1 cellular context compared by ENCODE assay signal in the genomic region with DNA sequence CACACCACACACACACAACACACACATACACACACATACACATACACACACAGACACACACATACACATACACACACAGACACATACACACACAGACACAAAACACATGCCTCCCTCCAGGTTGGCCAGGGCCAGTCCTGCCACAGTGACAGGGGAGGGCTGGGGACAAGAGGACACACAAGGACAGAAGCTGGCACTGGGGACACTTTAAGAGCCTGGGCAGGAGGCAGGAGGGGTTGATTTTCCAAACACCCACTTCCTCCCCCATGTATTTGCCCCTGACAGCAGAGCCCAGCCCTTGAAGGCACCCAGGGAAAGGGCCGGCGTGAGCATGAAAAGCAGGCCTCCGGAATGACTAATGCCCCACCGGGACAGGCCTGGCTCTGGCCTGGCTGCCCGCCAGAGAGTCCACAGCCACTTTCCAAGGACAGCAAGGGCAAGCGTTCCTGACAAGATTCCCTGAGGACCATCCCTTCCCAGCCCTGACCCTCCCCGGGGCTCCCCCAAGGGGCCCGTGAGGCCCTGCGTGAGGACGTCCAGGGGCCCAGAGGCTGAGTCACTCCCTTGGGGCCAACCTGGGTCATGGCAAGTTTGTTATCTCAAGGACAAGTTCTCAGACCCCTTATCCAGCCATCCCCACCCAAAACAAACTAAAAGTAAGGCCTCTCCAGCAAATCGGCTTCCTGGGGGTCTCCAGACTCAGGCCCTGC.
TF ChIP-seq lines count a peak whose summit lies in the region.

No MANE protein-coding gene starts in this region.

TF ChIP-seq in H1, 55 proteins besides CTCF, POLR2A, EP300 and RAD21 (continued from another document):
- no peak for TF ChIP-seq SAP30 (IDR thresholded peaks at IDR 0.05; ENCODE audit: insufficient read depth, insufficient replicate concordance, low read length)
- TF ChIP-seq CEBPB (IDR thresholded peaks at IDR 0.05; ENCODE audit: low read depth, low read length) = no peak
- TF ChIP-seq SIN3A (conservative IDR thresholded peaks at IDR 0.05 in 1 of 2, IDR thresholded peaks at IDR 0.05 in 1 of 2; ENCODE audit: low read depth in 1 of 2, low read length in 2 of 2) = no peak
- no peak for TF ChIP-seq GABPA (IDR thresholded peaks at IDR 0.05; ENCODE audit: borderline replicate concordance, insufficient read depth, low read length)
TF ChIP-seq in H1: peak in this region for 0.
